In the genomic region with DNA sequence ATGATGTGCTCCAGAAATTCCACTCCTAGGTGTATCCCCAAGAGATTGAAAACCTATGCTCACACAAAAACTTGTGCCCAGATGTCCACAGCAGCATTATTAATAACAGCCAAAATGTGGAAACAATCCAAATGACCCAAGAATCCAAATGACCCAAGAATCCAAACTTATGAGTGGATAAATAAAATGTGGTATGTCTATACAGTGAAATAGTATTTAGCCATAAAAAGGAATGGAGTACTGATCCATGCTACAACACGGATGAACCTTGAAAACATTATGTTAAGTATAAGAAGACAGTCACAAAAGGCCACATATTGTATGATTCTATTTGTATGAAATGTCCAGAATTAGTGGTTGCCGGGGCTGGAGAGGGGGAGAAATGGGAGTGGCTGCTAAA, we compare ENCODE assay signal across 24 cellular contexts.
DNase-seq lines count a peak whose midpoint lies in the region; ATAC-seq, FAIRE-seq and TF ChIP-seq lines count a peak whose summit lies in the region.
"Had no signal": no experiment of that assay in that cellular context is flagged by ENCODE, and none has a peak within 500 bp of the region (broad histone marks: within the 10 kb centered on the region; RNA-seq: fewer than 3 reads in every experiment).

No MANE protein-coding gene starts in this region.

- H3K36me3 ChIP-seq in SK-N-SH (replicated peaks in 1 of 2; ENCODE audit: control insufficient read depth in 1 of 2, insufficient read depth in 2 of 2, low read length in 1 of 2): no peaks in the 10 kb centered on the region
- no peaks in the 10 kb centered on the region for H3K36me3 ChIP-seq in RWPE2 (ENCODE audit: low read depth)
- no peaks in the 10 kb centered on the region for H3K36me3 ChIP-seq in H1 (ENCODE audit: control insufficient read depth in 2 of 4, insufficient read depth in 4 of 4, low read length in 3 of 4)
- H3K36me3 ChIP-seq: BLaER1 treated with 17β-estradiol and CSF1 and Interleukin-3, amounts not matched to agents 10 nM and 100 nM had no signal

- H2AFZ ChIP-seq in SK-N-SH (ENCODE audit: low read depth): no peak overlapping the region
- no peak overlapping the region for H2AFZ ChIP-seq in H1 (ENCODE audit: low read length)

- H4K91ac ChIP-seq in H1 (replicated peaks; ENCODE audit: insufficient read length, low read length): no peak overlapping the region

- no peak overlapping the region for H3K4me2 ChIP-seq in SK-N-SH
- H3K4me2 ChIP-seq in H1 (ENCODE audit: insufficient read depth in 1 of 2, low read depth in 2 of 2, low read length in 2 of 2): no peak overlapping the region
- H3K4me2 ChIP-seq: A549 had no signal

- ATAC-seq in SK-N-SH treated with all-trans-retinoic acid at 6 μM for 48 hours: no peak
- no peak for ATAC-seq in RWPE2 (ENCODE audit: low read depth)
- ATAC-seq in HG03432 (IDR thresholded peaks at IDR 0.05; ENCODE audit: unreplicated experiment): no peak
- ATAC-seq: A549, GM12878 had no signal

- H3K9me2 ChIP-seq in SK-N-SH: no peaks in the 10 kb centered on the region

- TF ChIP-seq CTCF in SK-N-SH (IDR thresholded peaks at IDR 0.05) (no peak), RWPE2 (IDR thresholded peaks at IDR 0.05; ENCODE audit: poor library complexity, severe bottlenecking) (no peak), H1 (IDR thresholded peaks at IDR 0.05; ENCODE audit: control extremely low read depth in 1 of 3, insufficient read depth in 1 of 3, low read depth in 1 of 3, low read length in 3 of 3) (no peak)

- POLR2A ChIA-PET in SK-N-SH (lab: Yijun Ruan, JAX): no interaction called here
- POLR2A ChIA-PET in H1 (lab: Charles Lee; ENCODE audit: partially characterized antibody): no interaction called here

- H2BK5ac ChIP-seq in H1 (ENCODE audit: low read depth, low read length): no peak overlapping the region

- H2BK120ac ChIP-seq in H1 (replicated peaks; ENCODE audit: low read depth, low read length): no peak overlapping the region

- H3K4ac ChIP-seq in H1 (replicated peaks; ENCODE audit: insufficient read length, low read depth, low read length): no peak overlapping the region

- FAIRE-seq in H1 (lab: Jason Lieb, UNC): no peak
- FAIRE-seq: A549, GM12878, GM12892, GM18507 had no signal

- peaks cover 0 to 33% of the 10 kb centered on the region in 2 experiments; a peak in 1 of 4 replicates for H3K4me1 ChIP-seq in SK-N-SH (ENCODE audit: control insufficient read depth in 1 of 2, insufficient read depth in 2 of 2, low read depth in 1 of 2, low read length in 1 of 2)
- peaks cover 16% of the 10 kb centered on the region for H3K4me1 ChIP-seq in RWPE2 (ENCODE audit: insufficient read depth, poor library complexity, severe bottlenecking)
- H3K4me1 ChIP-seq in H1 (replicated peaks in 1 of 4; ENCODE audit: control insufficient read depth in 3 of 4, insufficient read depth in 4 of 4, low read length in 3 of 4): peaks cover 0 to 9% (median 6%) of the 10 kb centered on the region in 4 experiments; a peak in 6 of 7 replicates
- H3K4me1 ChIP-seq: A549 had no signal

- TF ChIP-seq EP300 in SK-N-SH (IDR thresholded peaks at IDR 0.05; ENCODE audit: borderline replicate concordance in 1 of 2, low read depth in 1 of 2, low read length in 1 of 2) (no peak), H1 (IDR thresholded peaks at IDR 0.05; ENCODE audit: borderline replicate concordance in 1 of 2, low read depth in 2 of 2, low read length in 2 of 2) (no peak)

- H3K79me2 ChIP-seq in SK-N-SH (ENCODE audit: insufficient read depth) (no peaks in the 10 kb centered on the region), H1 (ENCODE audit: control insufficient read depth in 1 of 2, insufficient read depth in 2 of 2, low read length in 2 of 2) (no peaks in the 10 kb centered on the region)

- H3K23me2 ChIP-seq in H1 (ENCODE audit: low read depth, low read length): 0 out of 2 replicates have a peak, but pooled peaks cover 1% of the 10 kb centered on the region

- no peaks in the 10 kb centered on the region for H4K20me1 ChIP-seq in SK-N-SH (ENCODE audit: insufficient read depth)
- no peaks in the 10 kb centered on the region for H4K20me1 ChIP-seq in H1 (replicated peaks in 1 of 2; ENCODE audit: control insufficient read depth in 1 of 2, insufficient read depth in 2 of 2, low read length in 2 of 2)
- H4K20me1 ChIP-seq: BLaER1 treated with 17β-estradiol and CSF1 and Interleukin-3, amounts not matched to agents 10 nM and 100 nM had no signal

- DNase-seq in SK-N-SH: no peak
- DNase-seq in RWPE2 (ENCODE audit: low spot score): no peak
- no peak for DNase-seq in H1 (ENCODE audit: low read depth in 1 of 2, low spot score in 2 of 2)
- DNase-seq in C1 segment of cervical spinal cord (lab: John Stamatoyannopoulos, UW): no peak
- DNase-seq: AML-193; CD4-positive, alpha-beta memory T cell; CD4-positive, CD25-positive, alpha-beta regulatory T cell; CD8-positive, alpha-beta memory T cell; COR-L47; DMS 273 treated with DMSO at 0.1 percent for 48 hours; DMS153; DMS53; DMS79; DND-41; EL; GDM1 had no signal

- no peak overlapping the region for H3K56ac ChIP-seq in H1 (replicated peaks; ENCODE audit: insufficient read length, low read depth, low read length)

- H3K9me3 ChIP-seq in SK-N-SH: no peaks in the 10 kb centered on the region
- no peaks in the 10 kb centered on the region for H3K9me3 ChIP-seq in RWPE2 (ENCODE audit: severe bottlenecking)
- H3K9me3 ChIP-seq in H1 (ENCODE audit: insufficient read depth in 2 of 2, low read depth in 1 of 2, low read length in 1 of 2): no peaks in the 10 kb centered on the region

- H2BK12ac ChIP-seq in H1 (ENCODE audit: low read depth, low read length): no peak overlapping the region

- H3K79me1 ChIP-seq in H1 (ENCODE audit: low read depth, low read length): no peaks in the 10 kb centered on the region

- no peak overlapping the region for H4K5ac ChIP-seq in H1 (ENCODE audit: insufficient read length, low read depth, low read length)

- H3K4me3 ChIP-seq in SK-N-SH (ENCODE audit: low read depth in 2 of 2, low read length in 1 of 2) (no peak overlapping the region), RWPE2 (ENCODE audit: severe bottlenecking) (no peak overlapping the region), H1 (ENCODE audit: extremely low read depth in 1 of 4, insufficient read depth in 2 of 4, low read depth in 3 of 4, low read length in 4 of 4) (no peak overlapping the region)
- H3K4me3 ChIP-seq: A549; BLaER1 treated with 17β-estradiol and CSF1 and Interleukin-3, amounts not matched to agents 10 nM and 100 nM; GM12878 had no signal

- TF ChIP-seq RAD21 in SK-N-SH (IDR thresholded peaks at IDR 0.05; ENCODE audit: low read length) (no peak), H1 (IDR thresholded peaks at IDR 0.05 in 1 of 2, conservative IDR thresholded peaks at IDR 0.05 in 1 of 2; ENCODE audit: low read depth in 2 of 2, low read length in 2 of 2) (no peak)

- H3K23ac ChIP-seq in H1 (ENCODE audit: insufficient read length): no peak overlapping the region

- H3K27me3 ChIP-seq in SK-N-SH (ENCODE audit: insufficient read depth) (no peaks in the 10 kb centered on the region), RWPE2 (ENCODE audit: insufficient read depth, poor library complexity, severe bottlenecking) (no peaks in the 10 kb centered on the region), H1 (replicated peaks in 1 of 4; ENCODE audit: control insufficient read depth in 3 of 4, extremely low read depth in 1 of 4, insufficient read depth in 3 of 4, low read length in 3 of 4) (peaks cover 0 to 2% (median 0%) of the 10 kb centered on the region in 4 experiments; a peak in 2 of 7 replicates)
- H3K27me3 ChIP-seq: BLaER1 treated with 17β-estradiol and CSF1 and Interleukin-3, amounts not matched to agents 10 nM and 100 nM had no signal

- 90% methylated on average over 2 of the region's 2 CpGs for WGBS in SK-N-SH (ENCODE audit: low lambda C conversion rate)
- WGBS in H1 (ENCODE audit: extremely low coverage in 1 of 2, insufficient coverage in 1 of 2, insufficient read length in 1 of 2, insufficient replicate concordance in 2 of 2, low coverage in 1 of 2, low lambda C conversion rate in 2 of 2, missing lambda C conversion rate in 1 of 2), 2 experiments: 83% methylated on average over 2 of the region's 2 CpGs; no CpG with 5 or more reads in 1 of the 2 experiments

- H3K14ac ChIP-seq in H1 (ENCODE audit: insufficient read length): no peak overlapping the region

- no peak overlapping the region for H3K18ac ChIP-seq in H1 (ENCODE audit: extremely low read depth, low read length)

- no peak overlapping the region for H4K8ac ChIP-seq in H1 (ENCODE audit: extremely low read depth, insufficient read depth, low read length)

- no peaks in the 10 kb centered on the region for H3F3A ChIP-seq in SK-N-SH (replicated peaks; ENCODE audit: insufficient read depth)

- no peak overlapping the region for H3K9ac ChIP-seq in SK-N-SH
- no peak overlapping the region for H3K9ac ChIP-seq in H1 (replicated peaks in 1 of 4; ENCODE audit: extremely low read depth in 1 of 4, low read depth in 3 of 4, low read length in 3 of 4)
- H3K9ac ChIP-seq: BLaER1 treated with 17β-estradiol and CSF1 and Interleukin-3, amounts not matched to agents 10 nM and 100 nM had no signal

- no peak overlapping the region for H3K27ac ChIP-seq in SK-N-SH (ENCODE audit: low read depth in 2 of 2, low read length in 1 of 2)
- H3K27ac ChIP-seq in RWPE2 (ENCODE audit: poor library complexity, severe bottlenecking): peak overlapping the region; percentile 62
- no peak overlapping the region for H3K27ac ChIP-seq in H1 (ENCODE audit: low read depth, low read length)
- H3K27ac ChIP-seq: 22Rv1; A549; BLaER1 treated with 17β-estradiol and CSF1 and Interleukin-3, amounts not matched to agents 10 nM and 100 nM had no signal

- TF ChIP-seq POLR2A in H1 (IDR thresholded peaks at IDR 0.05; ENCODE audit: control extremely low read depth in 1 of 2, low read depth in 2 of 2, low read length in 2 of 2): no peak

- H2AK5ac ChIP-seq in H1 (ENCODE audit: low read depth, low read length): no peak overlapping the region

- CTCF ChIA-PET in SK-N-SH (lab: Yijun Ruan, JAX): interaction anchor here (1.1 to 4.1 kb wide), 3 partner anchors 88 to 93 kb away, joined by 3 to 18 read pairs (median 16); no protein-coding TSS in a partner anchor
- CTCF ChIA-PET in H1 (lab: Charles Lee; ENCODE audit: partially characterized antibody): interaction anchor here (1.9 to 4.1 kb wide), 4 partner anchors 10 to 93 kb away, joined by 4 to 35 read pairs (median 16); no protein-coding TSS in a partner anchor

- no peak overlapping the region for H2BK15ac ChIP-seq in H1 (ENCODE audit: low read length)

- H2BK20ac ChIP-seq in H1 (ENCODE audit: low read length): no peak overlapping the region

TF ChIP-seq in SK-N-SH treated with all-trans-retinoic acid at 6 μM for 48 hours, 23 proteins besides CTCF, POLR2A, EP300 and RAD21:
- TF ChIP-seq ZNF8 (CRISPR knock-in tag; IDR thresholded peaks at IDR 0.05) (peak; percentile 97), ZC3H10 (CRISPR knock-in tag; IDR thresholded peaks at IDR 0.05) (no peak)

TF ChIP-seq in SK-N-SH, 30 proteins besides CTCF, POLR2A, EP300 and RAD21 (continues in another document):
- TF ChIP-seq NFIC (IDR thresholded peaks at IDR 0.05; ENCODE audit: borderline replicate concordance) (no peak), GATA2 (CRISPR knock-in tag; IDR thresholded peaks at IDR 0.05) (no peak)

TF ChIP-seq in H1, 55 proteins besides CTCF, POLR2A, EP300 and RAD21:
- TF ChIP-seq NRF1 (IDR thresholded peaks at IDR 0.05; ENCODE audit: low read depth, low read length) (0 out of 2 replicates have a peak, but pooled peaks have one; percentile 6), CTBP2 (IDR thresholded peaks at IDR 0.05; ENCODE audit: borderline replicate concordance, insufficient read depth, insufficient read length, low read length) (no peak)
